In the genomic region with DNA sequence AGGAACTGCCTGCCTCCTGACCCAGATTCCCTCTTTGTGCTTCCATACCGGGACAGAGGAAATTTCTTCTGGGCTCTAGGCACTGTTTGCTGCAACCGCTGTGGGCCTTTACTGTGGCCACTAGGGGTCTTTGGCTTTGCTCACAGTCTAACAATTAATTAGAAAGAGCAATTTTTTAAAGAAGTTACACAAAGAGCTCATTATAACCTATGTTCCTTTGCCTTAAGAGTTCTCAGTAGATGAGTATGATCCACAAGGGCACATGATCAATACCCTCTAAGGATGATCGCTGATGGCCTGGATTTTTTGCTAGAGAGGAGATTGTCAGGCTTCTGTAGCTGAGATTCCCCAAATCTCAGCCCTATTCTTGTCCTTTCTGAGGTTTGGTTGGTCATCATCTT, we compare ENCODE assay signal across 9 cellular contexts.
DNase-seq lines count a peak whose midpoint lies in the region; ATAC-seq and TF ChIP-seq lines count a peak whose summit lies in the region.
"Had no signal": no experiment of that assay in that cellular context is flagged by ENCODE, and none has a peak within 500 bp of the region (broad histone marks: within the 10 kb centered on the region; RNA-seq: fewer than 3 reads in every experiment).

No MANE protein-coding gene starts in this region.

- CTCF ChIA-PET in activated CD4-positive, alpha-beta memory T cell treated with anti-CD3 and anti-CD28 coated beads, Interleukin-2, amount 10 ng/mL, durations not matched to agents 7 days and 5 days (lab: Charles Lee): no interaction called here

- H3K79me2 ChIP-seq in Karpas-422 (ENCODE audit: low read length): no peaks in the 10 kb centered on the region

- no peaks in the 10 kb centered on the region for H4K20me1 ChIP-seq in Karpas-422 (ENCODE audit: insufficient read depth, low read depth, low read length)

- in situ Hi-C loops in G401 (cut with HindIII; ENCODE audit: low sequenced_read_pairs): no loop called here

- POLR2A ChIA-PET in naive thymus-derived CD8-positive, alpha-beta T cell (lab: Charles Lee): no interaction called here
- POLR2A ChIA-PET in activated CD4-positive, alpha-beta memory T cell treated with anti-CD3 and anti-CD28 coated beads, Interleukin-2, amount 10 ng/mL, durations not matched to agents 7 days and 5 days (lab: Charles Lee): no interaction called here

- H3K4me1 ChIP-seq in Karpas-422 (ENCODE audit: low read length): no peaks in the 10 kb centered on the region

- H3K9me3 Mint-ChIP-seq in neural crest cell: no peaks in the 10 kb centered on the region
- H3K9me3 Mint-ChIP-seq in naive thymus-derived CD8-positive, alpha-beta T cell: peaks cover 0 to 2% (median 0%) of the 10 kb centered on the region in 9 donors
- no peaks in the 10 kb centered on the region for H3K9me3 Mint-ChIP-seq in activated CD4-positive, alpha-beta memory T cell treated with anti-CD3 and anti-CD28 coated beads, Interleukin-2, amount 10 ng/mL, durations not matched to agents 7 days and 5 days

- H3K36me3 ChIP-seq in Karpas-422 (ENCODE audit: insufficient read depth, low read length): no peaks in the 10 kb centered on the region
- H3K36me3 ChIP-seq: ovary had no signal

- no peak overlapping the region for H2AFZ ChIP-seq in Karpas-422 (ENCODE audit: low read length)

- H3K36me3 Mint-ChIP-seq in neural crest cell (ENCODE audit: low read depth): no peaks in the 10 kb centered on the region
- H3K36me3 Mint-ChIP-seq in naive thymus-derived CD8-positive, alpha-beta T cell: peaks cover 0 to under 1% (median 0%) of the 10 kb centered on the region in 3 donors
- no peaks in the 10 kb centered on the region for H3K36me3 Mint-ChIP-seq in activated CD4-positive, alpha-beta memory T cell treated with anti-CD3 and anti-CD28 coated beads, Interleukin-2, amount 10 ng/mL, durations not matched to agents 7 days and 5 days (ENCODE audit: low read depth)

- no peak overlapping the region for H3K27ac Mint-ChIP-seq in neural crest cell (ENCODE audit: unreplicated experiment)
- no peak overlapping the region for H3K27ac Mint-ChIP-seq in naive thymus-derived CD8-positive, alpha-beta T cell
- H3K27ac Mint-ChIP-seq in activated CD4-positive, alpha-beta memory T cell treated with anti-CD3 and anti-CD28 coated beads, Interleukin-2, amount 10 ng/mL, durations not matched to agents 7 days and 5 days: no peak overlapping the region

- no peak for ATAC-seq in naive thymus-derived CD8-positive, alpha-beta T cell
- no peak for ATAC-seq in HG03354 (IDR thresholded peaks at IDR 0.05; ENCODE audit: poor library complexity, severe bottlenecking, unreplicated experiment)

- H3K27me3 ChIP-seq in Karpas-422 (ENCODE audit: low read length): no peaks in the 10 kb centered on the region
- H3K27me3 ChIP-seq: ovary had no signal

- H3K4me3 ChIP-seq in Karpas-422 (ENCODE audit: low read length) (no peak overlapping the region), choroid plexus epithelial cell (ENCODE audit: low read depth, low read length) (no peak overlapping the region)
- H3K4me3 ChIP-seq: ovary had no signal

- no peak overlapping the region for H3K9ac ChIP-seq in Karpas-422 (ENCODE audit: low read length)

- TF ChIP-seq CTCF in choroid plexus epithelial cell (conservative IDR thresholded peaks at IDR 0.05; ENCODE audit: low read depth, low read length) (peak; percentile 94), neural crest cell (conservative IDR thresholded peaks at IDR 0.05) (peak; percentile 73)

- H3K4me3 Mint-ChIP-seq in neural crest cell: no peak overlapping the region
- H3K4me3 Mint-ChIP-seq in naive thymus-derived CD8-positive, alpha-beta T cell: no peak overlapping the region
- H3K4me3 Mint-ChIP-seq in activated CD4-positive, alpha-beta memory T cell treated with anti-CD3 and anti-CD28 coated beads, Interleukin-2, amount 10 ng/mL, durations not matched to agents 7 days and 5 days: no peak overlapping the region

- H3K9me2 ChIP-seq in Karpas-422 (replicated peaks; ENCODE audit: insufficient read depth, low read length): no peaks in the 10 kb centered on the region

- no peak overlapping the region for H3K4me2 ChIP-seq in Karpas-422 (ENCODE audit: low read depth, low read length, poor library complexity, severe bottlenecking)

- peaks cover 11% of the 10 kb centered on the region for H3K4me1 Mint-ChIP-seq in neural crest cell
- H3K4me1 Mint-ChIP-seq in naive thymus-derived CD8-positive, alpha-beta T cell: no peaks in the 10 kb centered on the region
- no peaks in the 10 kb centered on the region for H3K4me1 Mint-ChIP-seq in activated CD4-positive, alpha-beta memory T cell treated with anti-CD3 and anti-CD28 coated beads, Interleukin-2, amount 10 ng/mL, durations not matched to agents 7 days and 5 days

- H3K27me3 Mint-ChIP-seq in neural crest cell (ENCODE audit: low read depth): peaks cover 3% of the 10 kb centered on the region
- peaks cover 0 to 13% (median 2%) of the 10 kb centered on the region in 5 donors for H3K27me3 Mint-ChIP-seq in naive thymus-derived CD8-positive, alpha-beta T cell
- H3K27me3 Mint-ChIP-seq in activated CD4-positive, alpha-beta memory T cell treated with anti-CD3 and anti-CD28 coated beads, Interleukin-2, amount 10 ng/mL, durations not matched to agents 7 days and 5 days: peaks cover 9% of the 10 kb centered on the region

- DNase-seq in G401 (ENCODE audit: low spot score) (peak; percentile 19), Karpas-422 (peak; percentile 45), choroid plexus epithelial cell (ENCODE audit: low read depth) (peak; percentile 48), neural crest cell (ENCODE audit: low read depth, low spot score) (peak; percentile 15), NCI-H1417 treated with DMSO at 0.1 percent for 48 hours (lab: John Stamatoyannopoulos, UW) (no peak)
- no peak for DNase-seq in naive thymus-derived CD8-positive, alpha-beta T cell
- no peak for DNase-seq in activated CD4-positive, alpha-beta memory T cell treated with anti-CD3 and anti-CD28 coated beads, Interleukin-2, amount 10 ng/mL, durations not matched to agents 7 days and 5 days
- DNase-seq: ovary had no signal

- no peaks in the 10 kb centered on the region for H3K9me3 ChIP-seq in Karpas-422 (ENCODE audit: low read length)
- H3K9me3 ChIP-seq: ovary had no signal

- H3K27ac ChIP-seq in Karpas-422 (ENCODE audit: low read length): no peak overlapping the region
- H3K27ac ChIP-seq: ovary had no signal

Comparison
In these comparisons a context has a peak if more than half of its experiments do, and no peak if none do; other contexts are left out.
1. DNase-seq: peak in G401 (single experiment), Karpas-422 (single experiment), choroid plexus epithelial cell (single experiment) and neural crest cell (single experiment); none in NCI-H1417 treated with DMSO at 0.1 percent for 48 hours (single experiment), naive thymus-derived CD8-positive, alpha-beta T cell (0 of 10) and activated CD4-positive, alpha-beta memory T cell treated with anti-CD3 and anti-CD28 coated beads, Interleukin-2, amount 10 ng/mL, durations not matched to agents 7 days and 5 days (single experiment).